8 cellular contexts compared by ENCODE assay signal in genomic region chr2:118013221-118013723, GRCh38. TPM values are rescaled to one million over a fixed set of nuclear protein-coding genes. Genes with fewer than 3 reads are reported as not detected.
A peak's percentile ranks its signal among the peaks of the same experiment; 100 is the strongest.
DNase-seq lines count a peak whose midpoint lies in the region; ATAC-seq and TF ChIP-seq lines count a peak whose summit lies in the region.

No MANE protein-coding gene starts in this region.

- no peaks in the 10 kb centered on the region for H3F3A ChIP-seq in DOHH2 (ENCODE audit: control insufficient read depth, insufficient read depth)

- H3K36me3 ChIP-seq in DOHH2 (ENCODE audit: control insufficient read depth, low read length) (peaks cover 18% of the 10 kb centered on the region), kidney epithelial cell (ENCODE audit: control insufficient read depth, insufficient read depth, low read length) (peaks cover 1% of the 10 kb centered on the region)

- DNase-seq in T-helper 9 cell (peak; percentile 30), cerebellar cortex (ENCODE audit: low spot score) (peak; percentile 4), kidney epithelial cell (ENCODE audit: low read depth) (no peak), NCI-H1694 (lab: John Stamatoyannopoulos, UW) (no peak)
- peak; percentile 11 to 16 for DNase-seq in stimulated activated CD4-positive, alpha-beta T cell treated with anti-CD3 and anti-CD28 coated beads, Interleukin-15, amount 100 ng/mL, for 1 hour (ENCODE audit: low read depth in 1 of 2, low spot score in 1 of 2)

- H3K4me3 ChIP-seq in DOHH2 (ENCODE audit: low read length) (peak overlapping the region; percentile 77), kidney epithelial cell (ENCODE audit: low read depth, low read length) (peak overlapping the region; percentile 97)

- H3K4me2 ChIP-seq in DOHH2 (ENCODE audit: low read length) = peak overlapping the region; percentile 79

- no peaks in the 10 kb centered on the region for H3K9me3 ChIP-seq in DOHH2 (ENCODE audit: control insufficient read depth, insufficient read depth, low read length)

- H3K4me1 ChIP-seq in DOHH2 (ENCODE audit: control insufficient read depth, low read length) = peaks cover 19% of the 10 kb centered on the region

- no peaks in the 10 kb centered on the region for H3K27me3 ChIP-seq in DOHH2 (ENCODE audit: control insufficient read depth, low read length)
- no peaks in the 10 kb centered on the region for H3K27me3 ChIP-seq in kidney epithelial cell (ENCODE audit: control insufficient read depth, insufficient read depth, low read length)

- H3K27ac ChIP-seq in DOHH2 (ENCODE audit: low read depth, low read length) = peak overlapping the region; percentile 32

- H3K79me2 ChIP-seq in DOHH2 (ENCODE audit: control insufficient read depth, low read length) = peaks cover 54% of the 10 kb centered on the region

- ATAC-seq in GM21367 (IDR thresholded peaks at IDR 0.05; ENCODE audit: unreplicated experiment) (peak; percentile 24), HG03565 (IDR thresholded peaks at IDR 0.05; ENCODE audit: unreplicated experiment) (peak; percentile 16)

- peaks cover 21% of the 10 kb centered on the region for H4K20me1 ChIP-seq in DOHH2 (ENCODE audit: control insufficient read depth, insufficient read depth, low read depth, low read length)

- TF ChIP-seq CTCF in DOHH2 (IDR thresholded peaks at IDR 0.05; ENCODE audit: low read depth, low read length, poor library complexity, severe bottlenecking) (peak; percentile 21), kidney epithelial cell (IDR thresholded peaks at IDR 0.05; ENCODE audit: insufficient read depth, low read length, poor library complexity, severe bottlenecking) (peak; percentile 23)

- no peaks in the 10 kb centered on the region for H3K9me2 ChIP-seq in DOHH2 (replicated peaks; ENCODE audit: control insufficient read depth, low read length)

RNA-seq across cellular contexts. Expression of gene CCDC93, which starts 0.6 kb away (rescaled TPM):
- total RNA-seq in kidney epithelial cell = 33.6 and 47.0 TPM in 2 replicates

Comparison
In these comparisons a context has a peak if more than half of its experiments do, and no peak if none do; other contexts are left out.
1. DNase-seq: peak in T-helper 9 cell (single experiment), cerebellar cortex (single experiment) and stimulated activated CD4-positive, alpha-beta T cell treated with anti-CD3 and anti-CD28 coated beads, Interleukin-15, amount 100 ng/mL, for 1 hour (2 of 2); none in kidney epithelial cell (single experiment) and NCI-H1694 (single experiment).